14 cellular contexts compared by ENCODE assay signal in the genomic region with DNA sequence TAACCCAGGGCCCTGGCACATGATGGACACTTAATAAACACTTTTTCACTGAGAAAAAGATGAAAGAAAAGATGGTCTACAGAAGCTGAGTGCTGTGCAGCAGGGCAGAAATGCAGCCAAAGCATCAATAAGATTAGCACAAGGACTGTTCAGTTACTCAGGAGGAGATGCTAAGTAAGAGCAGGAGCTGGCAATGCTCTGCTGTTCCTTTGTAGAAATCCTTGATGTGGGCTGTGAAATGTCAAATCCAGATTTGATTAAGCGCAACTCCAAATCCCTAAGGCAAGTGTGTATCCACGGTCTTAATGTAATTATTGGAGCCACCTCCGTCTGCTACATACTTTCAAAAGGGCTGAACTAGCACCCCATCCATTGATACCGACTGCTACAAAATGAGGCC.
A peak's percentile ranks its signal among the peaks of the same experiment; 100 is the strongest.
DNase-seq lines count a peak whose midpoint lies in the region; ATAC-seq and TF ChIP-seq lines count a peak whose summit lies in the region.
"Had no signal": no experiment of that assay in that cellular context is flagged by ENCODE, and none has a peak within 500 bp of the region (broad histone marks: within the 10 kb centered on the region; RNA-seq: fewer than 3 reads in every experiment).

No MANE protein-coding gene starts in this region.

- TF ChIP-seq EP300 in suprapubic skin (IDR thresholded peaks at IDR 0.05): no peak

- H3K9me3 ChIP-seq in WERI-Rb-1 (ENCODE audit: severe bottlenecking) (no peaks in the 10 kb centered on the region), left ventricle myocardium inferior (replicated peaks) (no peaks in the 10 kb centered on the region), suprapubic skin (no peaks in the 10 kb centered on the region), adrenal gland (replicated peaks in 1 of 3) (no peaks in the 10 kb centered on the region)

- TF ChIP-seq POLR2A in suprapubic skin (IDR thresholded peaks at IDR 0.05): no peak
- no peak for TF ChIP-seq POLR2A in adrenal gland (IDR thresholded peaks at IDR 0.05)

- ATAC-seq in activated T-cell treated with anti-CD3 and anti-CD28 coated beads, Interleukin-2, amount 50 U/mL, for 4 hours: no peak
- ATAC-seq: HepG2 had no signal

- TF ChIP-seq CTCF in WERI-Rb-1 (IDR thresholded peaks at IDR 0.05; ENCODE audit: low read depth, low read length) (no peak), left ventricle myocardium inferior (IDR thresholded peaks at IDR 0.05; ENCODE audit: borderline replicate concordance) (no peak), suprapubic skin (IDR thresholded peaks at IDR 0.05) (no peak), adrenal gland (IDR thresholded peaks at IDR 0.05) (no peak)

- 69% methylated on average over 4 of the region's 4 CpGs for WGBS in suprapubic skin
- 72 to 81% (median 78%) methylated on average over 4 of the region's 4 CpGs for whole genome bisulfite sequencing in adrenal gland, 4 donors

- DNase-seq in activated T-cell treated with anti-CD3 and anti-CD28 coated beads, Interleukin-2, amount 50 U/mL, for 4 hours: no peak
- DNase-seq in activated T-cell treated with anti-CD3 and anti-CD28 coated beads, Interleukin-2, amount 50 U/mL, for 48 hours: no peak
- peak; percentile 15 for DNase-seq in WERI-Rb-1
- no peak for DNase-seq in left ventricle myocardium inferior
- DNase-seq in suprapubic skin (ENCODE audit: low spot score in 2 of 2): no peak
- DNase-seq in adrenal gland: no peak
- no peak for DNase-seq in NCI-H1092 (lab: John Stamatoyannopoulos, UW)
- DNase-seq in NCI-H2196 treated with DMSO at 0.1 percent for 48 hours (lab: John Stamatoyannopoulos, UW; ENCODE audit: unreplicated experiment): no peak
- DNase-seq: DMS79 treated with DMSO at 0.1 percent for 48 hours, foreskin melanocyte, NCI-H1105 treated with DMSO at 0.1 percent for 48 hours had no signal

- H3K27me3 Mint-ChIP-seq in activated T-cell treated with anti-CD3 and anti-CD28 coated beads, Interleukin-2, amount 50 U/mL, for 4 hours (ENCODE audit: low read depth): no peaks in the 10 kb centered on the region

- H3K9me3 Mint-ChIP-seq in activated T-cell treated with anti-CD3 and anti-CD28 coated beads, Interleukin-2, amount 50 U/mL, for 4 hours: no peaks in the 10 kb centered on the region

- H3K27me3 ChIP-seq in WERI-Rb-1 (ENCODE audit: insufficient read depth, low read depth, severe bottlenecking): no peaks in the 10 kb centered on the region
- no peaks in the 10 kb centered on the region for H3K27me3 ChIP-seq in left ventricle myocardium inferior (ENCODE audit: low read depth)
- no peaks in the 10 kb centered on the region for H3K27me3 ChIP-seq in suprapubic skin
- H3K27me3 ChIP-seq in adrenal gland: no peaks in the 10 kb centered on the region

- no peak overlapping the region for H3K4me3 ChIP-seq in WERI-Rb-1 (ENCODE audit: low read depth, low read length)
- H3K4me3 ChIP-seq in left ventricle myocardium inferior: no peak overlapping the region
- no peak overlapping the region for H3K4me3 ChIP-seq in suprapubic skin
- H3K4me3 ChIP-seq in adrenal gland: no peak overlapping the region

- intact Hi-C loops in left ventricle myocardium inferior (cut with micrococcal nuclease) (no loop called here), adrenal gland (cut with DNase I) (no loop called here)

- peaks cover 12% of the 10 kb centered on the region for H3K4me1 Mint-ChIP-seq in activated T-cell treated with anti-CD3 and anti-CD28 coated beads, Interleukin-2, amount 50 U/mL, for 4 hours (ENCODE audit: low read depth)

- no peaks in the 10 kb centered on the region for H3K36me3 ChIP-seq in WERI-Rb-1
- no peaks in the 10 kb centered on the region for H3K36me3 ChIP-seq in left ventricle myocardium inferior
- H3K36me3 ChIP-seq in suprapubic skin: no peaks in the 10 kb centered on the region
- no peaks in the 10 kb centered on the region for H3K36me3 ChIP-seq in adrenal gland (replicated peaks in 1 of 2)

- H3K4me1 ChIP-seq in left ventricle myocardium inferior (peaks cover 13% of the 10 kb centered on the region), suprapubic skin (peaks cover 5% of the 10 kb centered on the region), adrenal gland (replicated peaks in 1 of 2) (peaks cover 16 to 21% of the 10 kb centered on the region in 2 donors)

- H3K36me3 Mint-ChIP-seq in activated T-cell treated with anti-CD3 and anti-CD28 coated beads, Interleukin-2, amount 50 U/mL, for 4 hours (ENCODE audit: insufficient read depth): no peaks in the 10 kb centered on the region
- H3K36me3 Mint-ChIP-seq: brain had no signal

- H3K27ac ChIP-seq in WERI-Rb-1 (no peak overlapping the region), left ventricle myocardium inferior (replicated peaks) (peak overlapping the region; percentile 75), suprapubic skin (peak overlapping the region; percentile 61), adrenal gland (peak overlapping the region in 2 of 5 donors; percentile 68 to 79)

- H3K4me3 Mint-ChIP-seq in activated T-cell treated with anti-CD3 and anti-CD28 coated beads, Interleukin-2, amount 50 U/mL, for 4 hours: peak overlapping the region; percentile 49
- H3K4me3 Mint-ChIP-seq: brain, neural crest cell had no signal
